Comparison of ENCODE assay signal across 23 cellular contexts in genomic region chr21:44394733-44395132, GRCh38. TPM values are rescaled to one million over a fixed set of nuclear protein-coding genes. Genes with fewer than 3 reads are reported as not detected.
DNase-seq lines count a peak whose midpoint lies in the region; ATAC-seq and TF ChIP-seq lines count a peak whose summit lies in the region.
"Had no signal": no experiment of that assay in that cellular context is flagged by ENCODE, and none has a peak within 500 bp of the region (broad histone marks: within the 10 kb centered on the region; RNA-seq: fewer than 3 reads in every experiment).

No MANE protein-coding gene starts in this region.

- intact Hi-C loops in upper lobe of right lung (cut with DNase I) (no loop called here), body of pancreas (cut with DNase I) (no loop called here)

- CTCF ChIA-PET in activated CD8-positive, alpha-beta memory T cell treated with anti-CD3 and anti-CD28 coated beads, Interleukin-2, amount 10 ng/mL, durations not matched to agents 7 days and 5 days (lab: Charles Lee), result interaction anchor here (1.4 kb wide), 1 partner anchor 399 kb away, joined by 4 read pairs; no protein-coding TSS in a partner anchor

- H3K4me3 ChIP-seq in upper lobe of right lung, result no peak overlapping the region
- no peak overlapping the region for H3K4me3 ChIP-seq in tibial nerve
- H3K4me3 ChIP-seq in body of pancreas, result no peak overlapping the region
- H3K4me3 ChIP-seq: GM12878, HAP-1 had no signal

- H3K4me3 Mint-ChIP-seq in activated CD8-positive, alpha-beta memory T cell treated with anti-CD3 and anti-CD28 coated beads, Interleukin-2, amount 10 ng/mL, durations not matched to agents 7 days and 5 days, result no peak overlapping the region
- H3K4me3 Mint-ChIP-seq: CD4-positive, alpha-beta memory T cell; HFFc6 had no signal

- DNase-seq in activated CD8-positive, alpha-beta memory T cell treated with anti-CD3 and anti-CD28 coated beads, Interleukin-2, amount 10 ng/mL, durations not matched to agents 7 days and 5 days, result peak; percentile 18
- no peak for DNase-seq in activated CD8-positive, alpha-beta memory T cell treated with anti-CD3 and anti-CD28 coated beads, Interleukin-2, amount 50 U/mL, for 4 hours
- DNase-seq in GM03348 (ENCODE audit: low spot score), result peak; percentile 7
- DNase-seq in iPS-NIHi7 (ENCODE audit: extremely low spot score), result peak; percentile 9
- DNase-seq in upper lobe of right lung, result peak; percentile 20
- DNase-seq in tibial nerve (ENCODE audit: low spot score in 2 of 2), result no peak
- DNase-seq in body of pancreas, result no peak
- DNase-seq: C1 segment of cervical spinal cord; CD4-positive, alpha-beta memory T cell; COR-L47; GOT3; HFFc6; IMR-90; KG1; MM.1S; NCI-H2029; NCI-H446 treated with DMSO at 0.1 percent for 48 hours; NCI-H526 treated with DMSO at 0.1 percent for 48 hours; SHP77 had no signal

- TF ChIP-seq POLR2A in tibial nerve (IDR thresholded peaks at IDR 0.05), result no peak
- no peak for TF ChIP-seq POLR2A in body of pancreas (IDR thresholded peaks at IDR 0.05)

- peak overlapping the region; percentile 32 for H3K27ac Mint-ChIP-seq in activated CD8-positive, alpha-beta memory T cell treated with anti-CD3 and anti-CD28 coated beads, Interleukin-2, amount 10 ng/mL, durations not matched to agents 7 days and 5 days
- H3K27ac Mint-ChIP-seq: HFFc6 had no signal

- no peak overlapping the region for H3K27ac ChIP-seq in upper lobe of right lung
- H3K27ac ChIP-seq in tibial nerve, result no peak overlapping the region
- no peak overlapping the region for H3K27ac ChIP-seq in body of pancreas
- H3K27ac ChIP-seq: RWPE1 had no signal

- WGBS in tibial nerve, 2 donors, result 72 to 80% methylated on average over 5 of the region's 5 CpGs
- 24 to 48% methylated on average over 3 to 5 of the region's 5 CpGs for WGBS in body of pancreas, 2 donors

- no peaks in the 10 kb centered on the region for H3K9me3 Mint-ChIP-seq in activated CD8-positive, alpha-beta memory T cell treated with anti-CD3 and anti-CD28 coated beads, Interleukin-2, amount 10 ng/mL, durations not matched to agents 7 days and 5 days (ENCODE audit: low read depth)
- H3K9me3 Mint-ChIP-seq: CD4-positive, alpha-beta memory T cell had no signal

- peaks cover 6% of the 10 kb centered on the region for H3K4me1 Mint-ChIP-seq in activated CD8-positive, alpha-beta memory T cell treated with anti-CD3 and anti-CD28 coated beads, Interleukin-2, amount 10 ng/mL, durations not matched to agents 7 days and 5 days

- H3K27me3 ChIP-seq in upper lobe of right lung, result peaks cover 9% of the 10 kb centered on the region
- no peaks in the 10 kb centered on the region for H3K27me3 ChIP-seq in tibial nerve
- H3K27me3 ChIP-seq in body of pancreas, result no peaks in the 10 kb centered on the region

- no peaks in the 10 kb centered on the region for H3K27me3 Mint-ChIP-seq in activated CD8-positive, alpha-beta memory T cell treated with anti-CD3 and anti-CD28 coated beads, Interleukin-2, amount 10 ng/mL, durations not matched to agents 7 days and 5 days
- H3K27me3 Mint-ChIP-seq: CD4-positive, alpha-beta memory T cell had no signal

- no peak for TF ChIP-seq EP300 in tibial nerve (IDR thresholded peaks at IDR 0.05)

- H3K9me3 ChIP-seq in upper lobe of right lung, result no peaks in the 10 kb centered on the region
- H3K9me3 ChIP-seq in tibial nerve, result peaks cover 0 to 37% (median 2%) of the 10 kb centered on the region in 4 donors
- H3K9me3 ChIP-seq in body of pancreas, result no peaks in the 10 kb centered on the region
- H3K9me3 ChIP-seq: HAP-1 had no signal

- no peak for ATAC-seq in activated CD8-positive, alpha-beta memory T cell treated with anti-CD3 and anti-CD28 coated beads, Interleukin-2, amount 10 ng/mL, durations not matched to agents 7 days and 5 days
- no peak for ATAC-seq in upper lobe of right lung
- ATAC-seq in body of pancreas, result no peak
- ATAC-seq: GM12878, Panc1 had no signal

- TF ChIP-seq CTCF in upper lobe of right lung (IDR thresholded peaks at IDR 0.05) (no peak), tibial nerve (IDR thresholded peaks at IDR 0.05) (no peak), body of pancreas (IDR thresholded peaks at IDR 0.05) (no peak)

- H3K36me3 ChIP-seq in upper lobe of right lung (no peaks in the 10 kb centered on the region), tibial nerve (no peaks in the 10 kb centered on the region), body of pancreas (replicated peaks in 1 of 2; ENCODE audit: insufficient read depth in 1 of 2, low read depth in 2 of 2) (no peaks in the 10 kb centered on the region)
- H3K36me3 ChIP-seq: HAP-1 had no signal

- peaks cover 12% of the 10 kb centered on the region for H3K36me3 Mint-ChIP-seq in activated CD8-positive, alpha-beta memory T cell treated with anti-CD3 and anti-CD28 coated beads, Interleukin-2, amount 10 ng/mL, durations not matched to agents 7 days and 5 days
- H3K36me3 Mint-ChIP-seq: CD4-positive, alpha-beta memory T cell had no signal

- H3K4me1 ChIP-seq in upper lobe of right lung, result no peaks in the 10 kb centered on the region
- no peaks in the 10 kb centered on the region for H3K4me1 ChIP-seq in tibial nerve
- no peaks in the 10 kb centered on the region for H3K4me1 ChIP-seq in body of pancreas
- H3K4me1 ChIP-seq: HAP-1 had no signal

RNA-seq across cellular contexts. Expression of gene TRPM2, which starts 41.3 kb away (rescaled TPM):
- total RNA-seq in activated CD8-positive, alpha-beta memory T cell treated with anti-CD3 and anti-CD28 coated beads, Interleukin-2, amount 10 ng/mL, durations not matched to agents 7 days and 5 days, result 10 to 100 TPM; 21.2 to 32.7 TPM
- total RNA-seq in upper lobe of right lung (10.0 TPM), tibial nerve (10 to 100 TPM in 1 of 4 donors, 1 to 10 TPM in 3; 4.9 to 10.3 (median 7.8) TPM), body of pancreas (1 to 10 TPM; 2.1 to 2.3 TPM)
- total RNA-seq: IMR-90 had no signal

RNA-seq across cellular contexts. Expression of gene CFAP410, which starts 55.5 kb away (rescaled TPM):
- total RNA-seq in activated CD8-positive, alpha-beta memory T cell treated with anti-CD3 and anti-CD28 coated beads, Interleukin-2, amount 10 ng/mL, durations not matched to agents 7 days and 5 days, result 10 to 100 TPM; 14.8 to 15.3 TPM
- total RNA-seq in upper lobe of right lung, result 25.4 TPM
- total RNA-seq in tibial nerve, result 10 to 100 TPM; 38.0 to 69.8 (median 61.2) TPM
- 10 to 100 TPM; 24.6 to 43.8 TPM for total RNA-seq in body of pancreas

Comparison
In these comparisons a context has a peak if more than half of its experiments do, and no peak if none do; other contexts are left out.
1. DNase-seq: peak in activated CD8-positive, alpha-beta memory T cell treated with anti-CD3 and anti-CD28 coated beads, Interleukin-2, amount 10 ng/mL, durations not matched to agents 7 days and 5 days (single experiment), GM03348 (single experiment), iPS-NIHi7 (single experiment) and upper lobe of right lung (single experiment); none in activated CD8-positive, alpha-beta memory T cell treated with anti-CD3 and anti-CD28 coated beads, Interleukin-2, amount 50 U/mL, for 4 hours (single experiment), tibial nerve (0 of 2) and body of pancreas (0 of 4).